1 cellular context compared by ENCODE assay signal in the genomic region with DNA sequence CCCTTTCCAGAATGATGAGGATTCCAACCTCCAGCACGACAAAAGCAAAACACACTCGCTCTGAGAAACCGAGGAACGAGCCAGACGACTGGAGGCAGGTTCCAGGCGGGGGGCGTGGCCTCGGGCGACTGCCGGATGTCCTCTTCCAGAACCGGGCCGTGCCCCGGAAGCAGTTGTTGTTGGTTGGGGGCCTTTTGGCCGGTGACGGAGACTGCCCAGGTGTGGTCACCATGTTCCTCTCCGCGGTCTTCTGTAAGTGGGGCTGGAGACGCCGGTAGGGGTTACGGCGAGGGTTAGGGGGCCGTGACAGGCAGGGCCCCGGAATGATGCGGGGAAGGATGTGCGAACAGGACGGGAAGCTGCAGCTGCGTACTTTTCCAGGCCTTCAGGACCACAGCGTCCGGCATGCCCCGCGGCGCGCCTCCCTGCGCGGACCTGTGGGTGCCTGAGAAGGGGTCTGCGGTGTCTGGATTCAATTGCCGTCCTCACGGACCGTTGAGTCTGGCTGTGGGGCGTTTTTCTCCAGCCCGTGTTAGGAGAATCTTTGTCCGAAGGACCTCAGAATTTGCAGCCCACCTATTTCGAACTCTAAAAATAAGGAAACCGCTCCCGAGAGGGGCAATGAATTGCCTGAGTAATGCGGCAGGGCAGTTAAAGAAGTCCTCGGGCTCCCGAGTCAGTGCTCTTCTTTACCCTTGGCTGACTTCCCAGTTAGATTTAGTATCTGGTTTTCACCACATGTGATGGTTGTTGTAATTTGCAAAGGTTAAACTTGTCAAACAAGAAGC.
TF ChIP-seq lines count a peak whose summit lies in the region.

A gene (plus strand): TSS at position 172 of the 788 bp plus-strand sequence. CDS start 59 bp downstream, at position 231.

TF ChIP-seq in HEK293, 187 proteins besides CTCF, POLR2A, EP300 and RAD21 (continued from another document):
- TF ChIP-seq, protein P1, sequence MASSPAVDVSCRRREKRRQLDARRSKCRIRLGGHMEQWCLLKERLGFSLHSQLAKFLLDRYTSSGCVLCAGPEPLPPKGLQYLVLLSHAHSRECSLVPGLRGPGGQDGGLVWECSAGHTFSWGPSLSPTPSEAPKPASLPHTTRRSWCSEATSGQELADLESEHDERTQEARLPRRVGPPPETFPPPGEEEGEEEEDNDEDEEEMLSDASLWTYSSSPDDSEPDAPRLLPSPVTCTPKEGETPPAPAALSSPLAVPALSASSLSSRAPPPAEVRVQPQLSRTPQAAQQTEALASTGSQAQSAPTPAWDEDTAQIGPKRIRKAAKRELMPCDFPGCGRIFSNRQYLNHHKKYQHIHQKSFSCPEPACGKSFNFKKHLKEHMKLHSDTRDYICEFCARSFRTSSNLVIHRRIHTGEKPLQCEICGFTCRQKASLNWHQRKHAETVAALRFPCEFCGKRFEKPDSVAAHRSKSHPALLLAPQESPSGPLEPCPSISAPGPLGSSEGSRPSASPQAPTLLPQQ (tag by site-specific recombination; IDR thresholded peaks at IDR 0.05), result peak; percentile 48
- TF ChIP-seq ZNF335 (tag by site-specific recombination; conservative IDR thresholded peaks at IDR 0.05), result peak; percentile 99
- TF ChIP-seq, protein P2, sequence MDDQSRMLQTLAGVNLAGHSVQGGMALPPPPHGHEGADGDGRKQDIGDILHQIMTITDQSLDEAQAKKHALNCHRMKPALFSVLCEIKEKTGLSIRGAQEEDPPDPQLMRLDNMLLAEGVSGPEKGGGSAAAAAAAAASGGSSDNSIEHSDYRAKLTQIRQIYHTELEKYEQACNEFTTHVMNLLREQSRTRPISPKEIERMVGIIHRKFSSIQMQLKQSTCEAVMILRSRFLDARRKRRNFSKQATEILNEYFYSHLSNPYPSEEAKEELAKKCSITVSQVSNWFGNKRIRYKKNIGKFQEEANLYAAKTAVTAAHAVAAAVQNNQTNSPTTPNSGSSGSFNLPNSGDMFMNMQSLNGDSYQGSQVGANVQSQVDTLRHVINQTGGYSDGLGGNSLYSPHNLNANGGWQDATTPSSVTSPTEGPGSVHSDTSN (CRISPR knock-in tag; IDR thresholded peaks at IDR 0.05), result 0 out of 2 replicates have a peak, but pooled peaks have one; percentile 48
- TF ChIP-seq KLF8 (tag by site-specific recombination; IDR thresholded peaks at IDR 0.05), result peak; percentile 59; the same call in 1 of the 2 replicates
- peak; percentile 65; the same call in 1 of the 2 replicates for TF ChIP-seq YY1 (tag by site-specific recombination; IDR thresholded peaks at IDR 0.05)
- TF ChIP-seq ZIC2 (tag by site-specific recombination; IDR thresholded peaks at IDR 0.05), result peak; percentile 67
- TF ChIP-seq, protein P3, sequence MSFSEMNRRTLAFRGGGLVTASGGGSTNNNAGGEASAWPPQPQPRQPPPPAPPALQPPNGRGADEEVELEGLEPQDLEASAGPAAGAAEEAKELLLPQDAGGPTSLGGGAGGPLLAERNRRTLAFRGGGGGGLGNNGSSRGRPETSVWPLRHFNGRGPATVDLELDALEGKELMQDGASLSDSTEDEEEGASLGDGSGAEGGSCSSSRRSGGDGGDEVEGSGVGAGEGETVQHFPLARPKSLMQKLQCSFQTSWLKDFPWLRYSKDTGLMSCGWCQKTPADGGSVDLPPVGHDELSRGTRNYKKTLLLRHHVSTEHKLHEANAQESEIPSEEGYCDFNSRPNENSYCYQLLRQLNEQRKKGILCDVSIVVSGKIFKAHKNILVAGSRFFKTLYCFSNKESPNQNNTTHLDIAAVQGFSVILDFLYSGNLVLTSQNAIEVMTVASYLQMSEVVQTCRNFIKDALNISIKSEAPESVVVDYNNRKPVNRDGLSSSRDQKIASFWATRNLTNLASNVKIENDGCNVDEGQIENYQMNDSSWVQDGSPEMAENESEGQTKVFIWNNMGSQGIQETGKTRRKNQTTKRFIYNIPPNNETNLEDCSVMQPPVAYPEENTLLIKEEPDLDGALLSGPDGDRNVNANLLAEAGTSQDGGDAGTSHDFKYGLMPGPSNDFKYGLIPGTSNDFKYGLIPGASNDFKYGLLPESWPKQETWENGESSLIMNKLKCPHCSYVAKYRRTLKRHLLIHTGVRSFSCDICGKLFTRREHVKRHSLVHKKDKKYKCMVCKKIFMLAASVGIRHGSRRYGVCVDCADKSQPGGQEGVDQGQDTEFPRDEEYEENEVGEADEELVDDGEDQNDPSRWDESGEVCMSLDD (tag by site-specific recombination; IDR thresholded peaks at IDR 0.05), result peak; percentile 62; the same call in 1 of the 2 replicates
- TF ChIP-seq, protein P4, sequence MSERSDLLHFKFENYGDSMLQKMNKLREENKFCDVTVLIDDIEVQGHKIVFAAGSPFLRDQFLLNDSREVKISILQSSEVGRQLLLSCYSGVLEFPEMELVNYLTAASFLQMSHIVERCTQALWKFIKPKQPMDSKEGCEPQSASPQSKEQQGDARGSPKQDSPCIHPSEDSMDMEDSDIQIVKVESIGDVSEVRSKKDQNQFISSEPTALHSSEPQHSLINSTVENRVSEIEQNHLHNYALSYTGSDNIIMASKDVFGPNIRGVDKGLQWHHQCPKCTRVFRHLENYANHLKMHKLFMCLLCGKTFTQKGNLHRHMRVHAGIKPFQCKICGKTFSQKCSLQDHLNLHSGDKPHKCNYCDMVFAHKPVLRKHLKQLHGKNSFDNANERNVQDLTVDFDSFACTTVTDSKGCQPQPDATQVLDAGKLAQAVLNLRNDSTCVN (tag by site-specific recombination; optimal IDR thresholded peaks at IDR 0.05), result peak; percentile 76
- TF ChIP-seq FEZF1 (tag by site-specific recombination; IDR thresholded peaks at IDR 0.05), result peak; percentile 98
- TF ChIP-seq TCF7L2 (IDR thresholded peaks at IDR 0.05; ENCODE audit: borderline replicate concordance, low read depth, low read length), result no peak
- no peak for TF ChIP-seq ZNF707 (tag by site-specific recombination; IDR thresholded peaks at IDR 0.05)
- no peak for TF ChIP-seq ZNF302 (tag by site-specific recombination; IDR thresholded peaks at IDR 0.05; ENCODE audit: low read depth)
- TF ChIP-seq, protein P5, sequence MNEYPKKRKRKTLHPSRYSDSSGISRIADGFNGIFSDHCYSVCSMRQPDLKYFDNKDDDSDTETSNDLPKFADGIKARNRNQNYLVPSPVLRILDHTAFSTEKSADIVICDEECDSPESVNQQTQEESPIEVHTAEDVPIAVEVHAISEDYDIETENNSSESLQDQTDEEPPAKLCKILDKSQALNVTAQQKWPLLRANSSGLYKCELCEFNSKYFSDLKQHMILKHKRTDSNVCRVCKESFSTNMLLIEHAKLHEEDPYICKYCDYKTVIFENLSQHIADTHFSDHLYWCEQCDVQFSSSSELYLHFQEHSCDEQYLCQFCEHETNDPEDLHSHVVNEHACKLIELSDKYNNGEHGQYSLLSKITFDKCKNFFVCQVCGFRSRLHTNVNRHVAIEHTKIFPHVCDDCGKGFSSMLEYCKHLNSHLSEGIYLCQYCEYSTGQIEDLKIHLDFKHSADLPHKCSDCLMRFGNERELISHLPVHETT (tag by site-specific recombination; IDR thresholded peaks at IDR 0.05), result peak; percentile 92
- peak; percentile 63 for TF ChIP-seq ZNF843 (tag by site-specific recombination; IDR thresholded peaks at IDR 0.05)
- peak; percentile 87; the same call in 1 of the 2 replicates for TF ChIP-seq ZBTB20 (tag by site-specific recombination; IDR thresholded peaks at IDR 0.05)
- TF ChIP-seq ZFHX2 (tag by site-specific recombination; conservative IDR thresholded peaks at IDR 0.05), result no peak
- TF ChIP-seq ZNF157 (tag by site-specific recombination; IDR thresholded peaks at IDR 0.05), result no peak
- TF ChIP-seq SP2 (tag by site-specific recombination; IDR thresholded peaks at IDR 0.05), result peak; percentile 80
- TF ChIP-seq ZXDB (tag by site-specific recombination; IDR thresholded peaks at IDR 0.05), result peak; percentile 93
- peak; percentile 87 for TF ChIP-seq BCL11A (tag by site-specific recombination; IDR thresholded peaks at IDR 0.05; ENCODE audit: low read depth)
- peak; percentile 83 for TF ChIP-seq ZBTB21 (tag by site-specific recombination; IDR thresholded peaks at IDR 0.05)
- TF ChIP-seq ZEB2 (tag by site-specific recombination; IDR thresholded peaks at IDR 0.05), result peak; percentile 96
- TF ChIP-seq YY2 (tag by site-specific recombination; IDR thresholded peaks at IDR 0.05), result peak; percentile 58; the same call in 1 of the 2 replicates
- 0 out of 2 replicates have a peak, but pooled peaks have one; percentile 59 for TF ChIP-seq ZNF324 (tag by site-specific recombination; IDR thresholded peaks at IDR 0.05)
- no peak for TF ChIP-seq ZNF529 (tag by site-specific recombination; IDR thresholded peaks at IDR 0.05; ENCODE audit: insufficient replicate concordance)
- TF ChIP-seq ZNF248 (tag by site-specific recombination; IDR thresholded peaks at IDR 0.05), result no peak
- TF ChIP-seq KLF9 (tag by site-specific recombination; IDR thresholded peaks at IDR 0.05; ENCODE audit: low read depth), result peak; percentile 84
- TF ChIP-seq, protein P6, sequence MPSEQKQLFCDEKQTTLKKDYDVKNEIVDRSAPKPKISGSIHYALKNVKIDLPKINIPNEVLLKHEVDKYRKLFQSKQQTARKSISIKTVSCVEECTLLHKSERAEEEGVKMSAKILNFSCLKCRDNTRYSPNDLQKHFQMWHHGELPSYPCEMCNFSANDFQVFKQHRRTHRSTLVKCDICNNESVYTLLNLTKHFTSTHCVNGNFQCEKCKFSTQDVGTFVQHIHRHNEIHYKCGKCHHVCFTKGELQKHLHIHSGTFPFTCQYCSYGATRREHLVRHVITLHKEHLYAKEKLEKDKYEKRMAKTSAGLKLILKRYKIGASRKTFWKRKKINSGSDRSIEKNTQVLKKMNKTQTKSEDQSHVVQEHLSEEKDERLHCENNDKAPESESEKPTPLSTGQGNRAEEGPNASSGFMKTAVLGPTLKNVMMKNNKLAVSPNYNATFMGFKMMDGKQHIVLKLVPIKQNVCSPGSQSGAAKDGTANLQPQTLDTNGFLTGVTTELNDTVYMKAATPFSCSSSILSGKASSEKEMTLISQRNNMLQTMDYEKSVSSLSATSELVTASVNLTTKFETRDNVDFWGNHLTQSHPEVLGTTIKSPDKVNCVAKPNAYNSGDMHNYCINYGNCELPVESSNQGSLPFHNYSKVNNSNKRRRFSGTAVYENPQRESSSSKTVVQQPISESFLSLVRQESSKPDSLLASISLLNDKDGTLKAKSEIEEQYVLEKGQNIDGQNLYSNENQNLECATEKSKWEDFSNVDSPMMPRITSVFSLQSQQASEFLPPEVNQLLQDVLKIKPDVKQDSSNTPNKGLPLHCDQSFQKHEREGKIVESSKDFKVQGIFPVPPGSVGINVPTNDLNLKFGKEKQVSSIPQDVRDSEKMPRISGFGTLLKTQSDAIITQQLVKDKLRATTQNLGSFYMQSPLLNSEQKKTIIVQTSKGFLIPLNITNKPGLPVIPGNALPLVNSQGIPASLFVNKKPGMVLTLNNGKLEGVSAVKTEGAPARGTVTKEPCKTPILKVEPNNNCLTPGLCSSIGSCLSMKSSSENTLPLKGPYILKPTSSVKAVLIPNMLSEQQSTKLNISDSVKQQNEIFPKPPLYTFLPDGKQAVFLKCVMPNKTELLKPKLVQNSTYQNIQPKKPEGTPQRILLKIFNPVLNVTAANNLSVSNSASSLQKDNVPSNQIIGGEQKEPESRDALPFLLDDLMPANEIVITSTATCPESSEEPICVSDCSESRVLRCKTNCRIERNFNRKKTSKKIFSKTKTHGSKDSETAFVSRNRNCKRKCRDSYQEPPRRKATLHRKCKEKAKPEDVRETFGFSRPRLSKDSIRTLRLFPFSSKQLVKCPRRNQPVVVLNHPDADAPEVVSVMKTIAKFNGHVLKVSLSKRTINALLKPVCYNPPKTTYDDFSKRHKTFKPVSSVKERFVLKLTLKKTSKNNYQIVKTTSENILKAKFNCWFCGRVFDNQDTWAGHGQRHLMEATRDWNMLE (tag by site-specific recombination; conservative IDR thresholded peaks at IDR 0.05; ENCODE audit: low read depth), result peak; percentile 100
- TF ChIP-seq SCRT1 (tag by site-specific recombination; IDR thresholded peaks at IDR 0.05; ENCODE audit: borderline replicate concordance), result peak; percentile 84
- TF ChIP-seq ZNF561 (tag by site-specific recombination; IDR thresholded peaks at IDR 0.05; ENCODE audit: borderline replicate concordance), result no peak
- TF ChIP-seq, protein P7, sequence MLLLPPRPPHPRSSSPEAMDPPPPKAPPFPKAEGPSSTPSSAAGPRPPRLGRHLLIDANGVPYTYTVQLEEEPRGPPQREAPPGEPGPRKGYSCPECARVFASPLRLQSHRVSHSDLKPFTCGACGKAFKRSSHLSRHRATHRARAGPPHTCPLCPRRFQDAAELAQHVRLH (tag by site-specific recombination; IDR thresholded peaks at IDR 0.05), result peak; percentile 68; the same call in 1 of the 2 replicates
- peak; percentile 41 for TF ChIP-seq ZBTB8A (tag by site-specific recombination; IDR thresholded peaks at IDR 0.05)
- peak; percentile 79 for TF ChIP-seq ZBTB48 (tag by site-specific recombination; IDR thresholded peaks at IDR 0.05)
- 0 out of 2 replicates have a peak, but pooled peaks have one; percentile 67 for TF ChIP-seq ZNF24 (tag by site-specific recombination; IDR thresholded peaks at IDR 0.05)
- TF ChIP-seq KLF16 (tag by site-specific recombination; IDR thresholded peaks at IDR 0.05), result peak; percentile 87
- peak; percentile 94 for TF ChIP-seq ZNF629 (tag by site-specific recombination; IDR thresholded peaks at IDR 0.05)
